ENCODE assay signal across 1 cellular context in genomic region chrX:107712231-107713204, GRCh38.
TF ChIP-seq lines count a peak whose summit lies in the region.

No MANE protein-coding gene starts in this region.

TF ChIP-seq in K562, 482 proteins besides CTCF, POLR2A, EP300 and RAD21 (continued from another document):
- TF ChIP-seq E2F1 (CRISPR knock-in tag; IDR thresholded peaks at IDR 0.05) (no peak), DEAF1 (CRISPR knock-in tag; IDR thresholded peaks at IDR 0.05) (no peak), BRD4 (IDR thresholded peaks at IDR 0.05) (no peak), NUFIP1 (IDR thresholded peaks at IDR 0.05; ENCODE audit: partially characterized antibody) (no peak), SAP30 (IDR thresholded peaks at IDR 0.05; ENCODE audit: borderline replicate concordance, insufficient read depth, low read depth, low read length, poor library complexity, severe bottlenecking) (no peak)
